In genomic region chr11:83681045-83681781, GRCh38 we compare ENCODE assay signal across 9 cellular contexts.
DNase-seq lines count a peak whose midpoint lies in the region; ATAC-seq, FAIRE-seq and TF ChIP-seq lines count a peak whose summit lies in the region.
"Had no signal": no experiment of that assay in that cellular context is flagged by ENCODE, and none has a peak within 500 bp of the region (broad histone marks: within the 10 kb centered on the region; RNA-seq: fewer than 3 reads in every experiment).

No MANE protein-coding gene starts in this region.

- H3K4me1 Mint-ChIP-seq in activated naive CD8-positive, alpha-beta T cell treated with anti-CD3 and anti-CD28 coated beads, Interleukin-2, amount 50 U/mL, for 24 hours, result no peaks in the 10 kb centered on the region

- 40 to 47% methylated on average over 15 of the region's 15 CpGs for WGBS in pancreas, 2 donors

- peaks cover 21% of the 10 kb centered on the region for H3K36me3 ChIP-seq in SK-N-MC (ENCODE audit: insufficient read depth, low read length)
- no peaks in the 10 kb centered on the region for H3K36me3 ChIP-seq in pancreas
- no peaks in the 10 kb centered on the region for H3K36me3 ChIP-seq in MG63

- peak overlapping the region; percentile 51 for H3K27ac ChIP-seq in SK-N-MC
- H3K27ac ChIP-seq in pancreas, result peak overlapping the region in 2 of 4 donors; percentile 18 to 53

- H3K4me3 Mint-ChIP-seq in activated naive CD8-positive, alpha-beta T cell treated with anti-CD3 and anti-CD28 coated beads, Interleukin-2, amount 50 U/mL, for 24 hours, result no peak overlapping the region
- H3K4me3 Mint-ChIP-seq: activated naive CD8-positive, alpha-beta T cell had no signal

- ATAC-seq in GM18873 (IDR thresholded peaks at IDR 0.05; ENCODE audit: low FRiP score, unreplicated experiment), result peak; percentile 64
- ATAC-seq in HG02943 (IDR thresholded peaks at IDR 0.05; ENCODE audit: low read depth, unreplicated experiment), result peak; percentile 77
- peak in 3 of 4 donors; percentile 69 to 79 (median 75) for ATAC-seq in pancreas
- ATAC-seq in activated naive CD8-positive, alpha-beta T cell treated with anti-CD3 and anti-CD28 coated beads, Interleukin-2, amount 50 U/mL, for 24 hours, result no peak
- ATAC-seq in GM21786 (IDR thresholded peaks at IDR 0.05; ENCODE audit: unreplicated experiment), result no peak

- no peaks in the 10 kb centered on the region for H3K27me3 ChIP-seq in pancreas
- H3K27me3 ChIP-seq in MG63, result peaks cover 13% of the 10 kb centered on the region

- H3K36me3 Mint-ChIP-seq in activated naive CD8-positive, alpha-beta T cell treated with anti-CD3 and anti-CD28 coated beads, Interleukin-2, amount 50 U/mL, for 24 hours (ENCODE audit: low read depth), result no peaks in the 10 kb centered on the region
- H3K36me3 Mint-ChIP-seq: activated naive CD8-positive, alpha-beta T cell had no signal

- FAIRE-seq in pancreas (lab: Jason Lieb, UNC), result no peak

- no peak for TF ChIP-seq CTCF in pancreas (IDR thresholded peaks at IDR 0.05)
- TF ChIP-seq CTCF in GM10266 (IDR thresholded peaks at IDR 0.05; ENCODE audit: control insufficient read depth, insufficient read depth, low read depth, missing control alignments), result no peak

- no peak overlapping the region for H3K27ac Mint-ChIP-seq in activated naive CD8-positive, alpha-beta T cell treated with anti-CD3 and anti-CD28 coated beads, Interleukin-2, amount 50 U/mL, for 24 hours
- H3K27ac Mint-ChIP-seq: activated naive CD8-positive, alpha-beta T cell had no signal

- H3K4me3 ChIP-seq in SK-N-MC (0 out of 2 replicates have a peak overlapping the region, but pooled peaks have one; percentile 28), pancreas (peak overlapping the region in 2 of 4 donors; percentile 16 to 32), MG63 (no peak overlapping the region)

- no peak overlapping the region for H3K9ac ChIP-seq in SK-N-MC (ENCODE audit: insufficient read length)

- H3K9me3 Mint-ChIP-seq in activated naive CD8-positive, alpha-beta T cell treated with anti-CD3 and anti-CD28 coated beads, Interleukin-2, amount 50 U/mL, for 24 hours, result no peaks in the 10 kb centered on the region

- no peak for DNase-seq in SK-N-MC (ENCODE audit: low read depth, low spot score)
- no peak for DNase-seq in pancreas
- DNase-seq in activated naive CD8-positive, alpha-beta T cell treated with anti-CD3 and anti-CD28 coated beads, Interleukin-2, amount 50 U/mL, for 24 hours, result no peak
- no peak for DNase-seq in GM10266 (ENCODE audit: extremely low spot score)
- DNase-seq in MG63, result no peak

- no peaks in the 10 kb centered on the region for H3K9me3 ChIP-seq in SK-N-MC (ENCODE audit: low read depth, low read length)
- H3K9me3 ChIP-seq in pancreas, result no peaks in the 10 kb centered on the region
- H3K9me3 ChIP-seq in MG63, result no peaks in the 10 kb centered on the region

- no peaks in the 10 kb centered on the region for H3K27me3 Mint-ChIP-seq in activated naive CD8-positive, alpha-beta T cell treated with anti-CD3 and anti-CD28 coated beads, Interleukin-2, amount 50 U/mL, for 24 hours

- intact Hi-C loops in pancreas (cut with DNase I), result no loop called here

- H3K4me1 ChIP-seq in pancreas, result peaks cover 0 to 3% (median 0%) of the 10 kb centered on the region in 3 donors

Comparison
In these comparisons a context has a peak if more than half of its experiments do, and no peak if none do; other contexts are left out.
1. ATAC-seq: peak in GM18873 (single experiment), HG02943 (single experiment) and pancreas (3 of 4); none in activated naive CD8-positive, alpha-beta T cell treated with anti-CD3 and anti-CD28 coated beads, Interleukin-2, amount 50 U/mL, for 24 hours (single experiment) and GM21786 (single experiment).